Comparison of ENCODE assay signal across 17 cellular contexts in the genomic region with DNA sequence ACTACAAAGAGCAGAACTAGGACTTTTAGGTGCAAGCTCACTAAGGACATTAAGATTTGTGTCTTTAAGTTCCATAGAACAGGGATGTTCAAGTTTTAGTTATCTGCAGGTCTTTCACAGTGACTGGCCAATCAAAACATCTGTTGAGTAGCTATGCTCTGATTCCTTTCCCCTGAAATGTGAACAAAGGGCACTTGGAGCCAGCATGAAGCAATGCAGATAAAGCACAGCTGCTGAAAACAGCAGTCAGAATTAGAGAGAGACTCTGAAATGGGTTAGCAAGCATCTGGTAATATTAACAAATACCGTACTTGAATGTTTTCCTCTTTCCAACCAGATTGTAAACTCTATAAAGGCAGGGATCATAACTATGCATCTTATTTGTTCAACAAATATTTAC.
DNase-seq lines count a peak whose midpoint lies in the region; ATAC-seq and TF ChIP-seq lines count a peak whose summit lies in the region.
"Had no signal": no experiment of that assay in that cellular context is flagged by ENCODE, and none has a peak within 500 bp of the region (broad histone marks: within the 10 kb centered on the region; RNA-seq: fewer than 3 reads in every experiment).

No MANE protein-coding gene starts in this region.

- intact Hi-C loops in Right ventricle myocardium superior (cut with DNase I) (no loop called here), cardiac septum (cut with DNase I) (no loop called here), left ventricle myocardium superior (cut with micrococcal nuclease) (no loop called here)

- ATAC-seq in Right ventricle myocardium superior (ENCODE audit: poor library complexity) (peak; percentile 77), left ventricle myocardium superior (peak; percentile 74), HG02610 (IDR thresholded peaks at IDR 0.05; ENCODE audit: unreplicated experiment) (no peak)
- ATAC-seq in naive thymus-derived CD8-positive, alpha-beta T cell, result no peak

- H3K36me3 Mint-ChIP-seq in naive thymus-derived CD8-positive, alpha-beta T cell, result peaks cover 0 to 4% (median 3%) of the 10 kb centered on the region in 3 donors

- POLR2A ChIA-PET in naive thymus-derived CD8-positive, alpha-beta T cell (lab: Charles Lee), result no interaction called here

- H3K4me3 ChIP-seq in choroid plexus epithelial cell (ENCODE audit: low read depth, low read length), result no peak overlapping the region
- H3K4me3 ChIP-seq: BLaER1 had no signal

- H3K9me3 Mint-ChIP-seq in naive thymus-derived CD8-positive, alpha-beta T cell, result peaks cover 0 to 3% (median 0%) of the 10 kb centered on the region in 9 donors

- no peaks in the 10 kb centered on the region for H3K4me1 Mint-ChIP-seq in naive thymus-derived CD8-positive, alpha-beta T cell
- H3K4me1 Mint-ChIP-seq: CD8-positive, alpha-beta memory T cell had no signal

- H3K4me3 Mint-ChIP-seq in naive thymus-derived CD8-positive, alpha-beta T cell, result no peak overlapping the region
- H3K4me3 Mint-ChIP-seq: CD8-positive, alpha-beta memory T cell; HFFc6 had no signal

- DNase-seq in Right ventricle myocardium superior, result no peak
- DNase-seq in cardiac septum (ENCODE audit: low spot score), result no peak
- DNase-seq in choroid plexus epithelial cell (ENCODE audit: low read depth), result peak; percentile 1
- DNase-seq in left ventricle myocardium superior, result no peak
- DNase-seq in NCI-H2029 treated with DMSO at 0.1 percent for 48 hours (lab: John Stamatoyannopoulos, UW), result no peak
- no peak for DNase-seq in naive thymus-derived CD8-positive, alpha-beta T cell
- DNase-seq: 8988T; AML-193; Caco-2; CD8-positive, alpha-beta memory T cell; DND-41; GDM1; HCEC 1CT; HFFc6; IMR-90 had no signal

- no peaks in the 10 kb centered on the region for H3K27me3 Mint-ChIP-seq in naive thymus-derived CD8-positive, alpha-beta T cell
- H3K27me3 Mint-ChIP-seq: CD8-positive, alpha-beta memory T cell had no signal

- H3K27ac Mint-ChIP-seq in naive thymus-derived CD8-positive, alpha-beta T cell, result no peak overlapping the region
- H3K27ac Mint-ChIP-seq: CD8-positive, alpha-beta memory T cell; HFFc6 had no signal

- no peak for TF ChIP-seq CTCF in choroid plexus epithelial cell (conservative IDR thresholded peaks at IDR 0.05; ENCODE audit: low read depth, low read length)

Comparison
In these comparisons a context has a peak if more than half of its experiments do, and no peak if none do; other contexts are left out.
1. ATAC-seq: peak in Right ventricle myocardium superior (single experiment) and left ventricle myocardium superior (single experiment); none in HG02610 (single experiment) and naive thymus-derived CD8-positive, alpha-beta T cell (0 of 2).